1 cellular context compared by ENCODE assay signal in the genomic region with DNA sequence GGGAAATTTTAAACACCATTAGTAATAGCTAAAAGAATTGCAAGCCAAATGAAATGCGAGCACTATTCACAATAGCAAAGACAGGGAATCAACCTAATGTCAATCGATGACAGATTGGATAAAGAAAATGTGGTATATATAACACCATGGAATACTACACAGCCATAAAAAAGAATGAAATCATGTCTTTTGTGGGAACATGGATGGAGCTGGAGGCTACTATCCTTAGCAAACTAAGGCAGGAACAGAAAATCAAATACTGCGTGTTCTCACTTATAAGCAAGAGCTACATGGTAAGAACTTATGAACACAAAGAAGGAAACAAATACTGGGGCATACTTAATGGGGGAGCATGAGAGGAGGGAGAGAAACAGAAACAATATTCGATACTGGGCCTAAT.
TF ChIP-seq lines count a peak whose summit lies in the region.

No MANE protein-coding gene starts in this region.

TF ChIP-seq in A549, 52 proteins besides CTCF, POLR2A, EP300 and RAD21:
- TF ChIP-seq, protein P1, sequence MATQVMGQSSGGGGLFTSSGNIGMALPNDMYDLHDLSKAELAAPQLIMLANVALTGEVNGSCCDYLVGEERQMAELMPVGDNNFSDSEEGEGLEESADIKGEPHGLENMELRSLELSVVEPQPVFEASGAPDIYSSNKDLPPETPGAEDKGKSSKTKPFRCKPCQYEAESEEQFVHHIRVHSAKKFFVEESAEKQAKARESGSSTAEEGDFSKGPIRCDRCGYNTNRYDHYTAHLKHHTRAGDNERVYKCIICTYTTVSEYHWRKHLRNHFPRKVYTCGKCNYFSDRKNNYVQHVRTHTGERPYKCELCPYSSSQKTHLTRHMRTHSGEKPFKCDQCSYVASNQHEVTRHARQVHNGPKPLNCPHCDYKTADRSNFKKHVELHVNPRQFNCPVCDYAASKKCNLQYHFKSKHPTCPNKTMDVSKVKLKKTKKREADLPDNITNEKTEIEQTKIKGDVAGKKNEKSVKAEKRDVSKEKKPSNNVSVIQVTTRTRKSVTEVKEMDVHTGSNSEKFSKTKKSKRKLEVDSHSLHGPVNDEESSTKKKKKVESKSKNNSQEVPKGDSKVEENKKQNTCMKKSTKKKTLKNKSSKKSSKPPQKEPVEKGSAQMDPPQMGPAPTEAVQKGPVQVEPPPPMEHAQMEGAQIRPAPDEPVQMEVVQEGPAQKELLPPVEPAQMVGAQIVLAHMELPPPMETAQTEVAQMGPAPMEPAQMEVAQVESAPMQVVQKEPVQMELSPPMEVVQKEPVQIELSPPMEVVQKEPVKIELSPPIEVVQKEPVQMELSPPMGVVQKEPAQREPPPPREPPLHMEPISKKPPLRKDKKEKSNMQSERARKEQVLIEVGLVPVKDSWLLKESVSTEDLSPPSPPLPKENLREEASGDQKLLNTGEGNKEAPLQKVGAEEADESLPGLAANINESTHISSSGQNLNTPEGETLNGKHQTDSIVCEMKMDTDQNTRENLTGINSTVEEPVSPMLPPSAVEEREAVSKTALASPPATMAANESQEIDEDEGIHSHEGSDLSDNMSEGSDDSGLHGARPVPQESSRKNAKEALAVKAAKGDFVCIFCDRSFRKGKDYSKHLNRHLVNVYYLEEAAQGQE (IDR thresholded peaks at IDR 0.05) = no peak
- TF ChIP-seq MAZ (IDR thresholded peaks at IDR 0.05; ENCODE audit: borderline replicate concordance, low read depth, low read length) (no peak), GATA3 (IDR thresholded peaks at IDR 0.05; ENCODE audit: borderline replicate concordance) (no peak), ZC3H11A (IDR thresholded peaks at IDR 0.05) (no peak), MYC (IDR thresholded peaks at IDR 0.05; ENCODE audit: borderline replicate concordance, low read length) (no peak), TP53 (CRISPR knock-in tag; IDR thresholded peaks at IDR 0.05) (no peak), RCOR1 (IDR thresholded peaks at IDR 0.05; ENCODE audit: low read depth, low read length) (no peak), ATOH8 (CRISPR knock-in tag; IDR thresholded peaks at IDR 0.05; ENCODE audit: low read depth) (no peak), NR3C1 (IDR thresholded peaks at IDR 0.05) (no peak), CEBPB (IDR thresholded peaks at IDR 0.05) (no peak), HOXB5 (CRISPR knock-in tag; IDR thresholded peaks at IDR 0.05) (no peak), HDAC2 (IDR thresholded peaks at IDR 0.05) (no peak), RARB (CRISPR knock-in tag; IDR thresholded peaks at IDR 0.05) (no peak), FOSL2 (IDR thresholded peaks at IDR 0.05) (no peak), FOSL2 (CRISPR knock-in tag; IDR thresholded peaks at IDR 0.05) (no peak), MAX (IDR thresholded peaks at IDR 0.05) (no peak), HOXB13 (CRISPR knock-in tag; IDR thresholded peaks at IDR 0.05; ENCODE audit: low read depth) (no peak), FOXS1 (CRISPR knock-in tag; IDR thresholded peaks at IDR 0.05) (no peak), KDM1A (IDR thresholded peaks at IDR 0.05; ENCODE audit: low read depth) (no peak)
- TF ChIP-seq, protein P2, sequence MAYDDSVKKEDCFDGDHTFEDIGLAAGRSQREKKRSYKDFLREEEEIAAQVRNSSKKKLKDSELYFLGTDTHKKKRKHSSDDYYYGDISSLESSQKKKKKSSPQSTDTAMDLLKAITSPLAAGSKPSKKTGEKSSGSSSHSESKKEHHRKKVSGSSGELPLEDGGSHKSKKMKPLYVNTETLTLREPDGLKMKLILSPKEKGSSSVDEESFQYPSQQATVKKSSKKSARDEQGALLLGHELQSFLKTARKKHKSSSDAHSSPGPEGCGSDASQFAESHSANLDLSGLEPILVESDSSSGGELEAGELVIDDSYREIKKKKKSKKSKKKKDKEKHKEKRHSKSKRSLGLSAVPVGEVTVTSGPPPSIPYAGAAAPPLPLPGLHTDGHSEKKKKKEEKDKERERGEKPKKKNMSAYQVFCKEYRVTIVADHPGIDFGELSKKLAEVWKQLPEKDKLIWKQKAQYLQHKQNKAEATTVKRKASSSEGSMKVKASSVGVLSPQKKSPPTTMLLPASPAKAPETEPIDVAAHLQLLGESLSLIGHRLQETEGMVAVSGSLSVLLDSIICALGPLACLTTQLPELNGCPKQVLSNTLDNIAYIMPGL (CRISPR knock-in tag; IDR thresholded peaks at IDR 0.05; ENCODE audit: borderline replicate concordance) = no peak
